In genomic region chr17:29165800-29166506, GRCh38 we compare ENCODE assay signal across 20 cellular contexts.
"Had no signal": no experiment of that assay in that cellular context is flagged by ENCODE, and none has a peak within 500 bp of the region (broad histone marks: within the 10 kb centered on the region; RNA-seq: fewer than 3 reads in every experiment).

No MANE protein-coding gene starts in this region.

- ATAC-seq: activated CD4-positive, alpha-beta T cell treated with anti-CD3 and anti-CD28 coated beads for 36 hours; activated CD8-positive, alpha-beta memory T cell treated with anti-CD3 and anti-CD28 coated beads, Interleukin-2, amount 10 ng/mL, durations not matched to agents 7 days and 5 days; activated CD8-positive, alpha-beta T cell treated with anti-CD3 and anti-CD28 coated beads, Interleukin-2, amount 10 ng/mL, durations not matched to agents 7 days and 5 days; left colon; lower lobe of right lung; naive thymus-derived CD8-positive, alpha-beta T cell; stimulated activated naive CD8-positive, alpha-beta T cell treated with anti-CD3 and anti-CD28 coated beads, Interleukin-15, Interleukin-2, amounts not matched to agents 100 U/mL and 50 U/mL, for 24 hours had no signal

- H3K4me3 ChIP-seq: lower lobe of right lung, right atrium auricular region, transverse colon had no signal

- H3K4me1 ChIP-seq: testis had no signal

- H3K27ac Mint-ChIP-seq: activated CD4-positive, alpha-beta T cell treated with anti-CD3 and anti-CD28 coated beads for 36 hours; activated CD8-positive, alpha-beta memory T cell treated with anti-CD3 and anti-CD28 coated beads, Interleukin-2, amount 10 ng/mL, durations not matched to agents 7 days and 5 days; activated CD8-positive, alpha-beta T cell treated with anti-CD3 and anti-CD28 coated beads, Interleukin-2, amount 10 ng/mL, durations not matched to agents 7 days and 5 days; activated naive CD4-positive, alpha-beta T cell treated with anti-CD3 and anti-CD28 coated beads, Interleukin-2, amount 50 U/mL, for 24 hours; activated T-helper 2 cell treated with anti-CD3 and anti-CD28 coated beads, Interferon-gamma antibody, Interleukin-2, Interleukin-4, amounts not matched to agents 10 μg/mL and 5 μg/mL and 100 μg/mL, durations not matched to agents 14 hours and 24 hours and 36 hours; naive thymus-derived CD8-positive, alpha-beta T cell; T-helper 2 cell treated with Interferon-gamma antibody and Interleukin-4, amounts not matched to agents 5 μg/mL and 100 μg/mL, for 36 hours had no signal

- H3K9me3 Mint-ChIP-seq: activated naive CD4-positive, alpha-beta T cell treated with anti-CD3 and anti-CD28 coated beads, Interleukin-2, amount 50 U/mL, for 24 hours; activated T-helper 2 cell treated with anti-CD3 and anti-CD28 coated beads, Interferon-gamma antibody, Interleukin-2, Interleukin-4, amounts not matched to agents 10 μg/mL and 5 μg/mL and 100 μg/mL, durations not matched to agents 14 hours and 24 hours and 36 hours; naive thymus-derived CD8-positive, alpha-beta T cell; neural crest cell; T-helper 2 cell treated with Interferon-gamma antibody and Interleukin-4, amounts not matched to agents 5 μg/mL and 100 μg/mL, for 36 hours had no signal

- H3K27me3 Mint-ChIP-seq: activated CD4-positive, alpha-beta T cell treated with anti-CD3 and anti-CD28 coated beads for 36 hours; activated CD8-positive, alpha-beta memory T cell treated with anti-CD3 and anti-CD28 coated beads, Interleukin-2, amount 10 ng/mL, durations not matched to agents 7 days and 5 days; activated naive CD4-positive, alpha-beta T cell treated with anti-CD3 and anti-CD28 coated beads, Interleukin-2, amount 50 U/mL, for 24 hours; naive thymus-derived CD8-positive, alpha-beta T cell had no signal

- H3K4me3 Mint-ChIP-seq: activated CD4-positive, alpha-beta T cell treated with anti-CD3 and anti-CD28 coated beads for 36 hours; activated CD8-positive, alpha-beta memory T cell treated with anti-CD3 and anti-CD28 coated beads, Interleukin-2, amount 10 ng/mL, durations not matched to agents 7 days and 5 days; activated CD8-positive, alpha-beta T cell treated with anti-CD3 and anti-CD28 coated beads, Interleukin-2, amount 10 ng/mL, durations not matched to agents 7 days and 5 days; activated naive CD4-positive, alpha-beta T cell treated with anti-CD3 and anti-CD28 coated beads, Interleukin-2, amount 50 U/mL, for 24 hours; naive thymus-derived CD8-positive, alpha-beta T cell; neural crest cell; T-helper 2 cell treated with Interferon-gamma antibody and Interleukin-4, amounts not matched to agents 5 μg/mL and 100 μg/mL, for 36 hours had no signal

- H3K27me3 ChIP-seq: right atrium auricular region, testis, transverse colon had no signal

- DNase-seq: activated CD4-positive, alpha-beta T cell treated with anti-CD3 and anti-CD28 coated beads for 36 hours; activated CD4-positive, CD25-positive, alpha-beta regulatory T cell; activated CD8-positive, alpha-beta memory T cell treated with anti-CD3 and anti-CD28 coated beads, Interleukin-2, amount 10 ng/mL, durations not matched to agents 7 days and 5 days; activated CD8-positive, alpha-beta T cell treated with anti-CD3 and anti-CD28 coated beads, Interleukin-2, amount 10 ng/mL, durations not matched to agents 7 days and 5 days; activated T-cell treated with anti-CD3 and anti-CD28 coated beads, Interleukin-2, amount 50 U/mL, for 48 hours; effector CD8-positive, alpha-beta T cell; left colon; lower lobe of right lung; mesenchymal stem cell; naive thymus-derived CD8-positive, alpha-beta T cell; occipital lobe; stimulated activated naive CD8-positive, alpha-beta T cell treated with anti-CD3 and anti-CD28 coated beads, Interleukin-15, Interleukin-2, amounts not matched to agents 100 U/mL and 50 U/mL, for 24 hours; T-helper 1 cell; testis; transverse colon had no signal

- H3K27ac ChIP-seq: lower lobe of right lung, right atrium auricular region, testis, transverse colon had no signal

- H3K4me1 Mint-ChIP-seq: activated CD4-positive, alpha-beta T cell treated with anti-CD3 and anti-CD28 coated beads for 36 hours; activated CD8-positive, alpha-beta memory T cell treated with anti-CD3 and anti-CD28 coated beads, Interleukin-2, amount 10 ng/mL, durations not matched to agents 7 days and 5 days; activated naive CD4-positive, alpha-beta T cell treated with anti-CD3 and anti-CD28 coated beads, Interleukin-2, amount 50 U/mL, for 24 hours had no signal

- H3K9me3 ChIP-seq: lower lobe of right lung, right atrium auricular region, testis, transverse colon had no signal
